In the genomic region with DNA sequence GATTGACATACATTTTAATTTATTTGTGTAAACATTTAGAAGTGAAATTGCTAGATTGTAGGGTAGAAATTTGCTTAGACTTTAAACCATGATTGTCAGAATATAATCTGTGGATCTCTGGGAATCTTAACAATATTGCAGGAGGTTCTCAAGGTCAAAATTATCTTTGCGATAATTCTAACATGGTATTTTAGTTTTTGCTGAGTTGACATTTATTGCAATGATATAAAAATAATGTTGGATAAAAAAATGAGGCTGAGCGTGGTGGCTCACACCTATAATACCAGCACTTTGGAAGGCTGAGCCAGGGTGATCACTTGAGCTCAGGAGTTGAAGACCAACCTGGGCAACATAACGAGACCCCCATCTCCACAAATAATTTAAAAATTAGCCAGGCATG, we compare ENCODE assay signal across 24 cellular contexts.
"Had no signal": no experiment of that assay in that cellular context is flagged by ENCODE, and none has a peak within 500 bp of the region (broad histone marks: within the 10 kb centered on the region; RNA-seq: fewer than 3 reads in every experiment).

No MANE protein-coding gene starts in this region.

- ATAC-seq: effector memory CD8-positive, alpha-beta T cell; foreskin keratinocyte; left cardiac atrium; left lung; left ventricle myocardium superior; lower lobe of right lung; mucosa of descending colon had no signal

- H3K9me3 ChIP-seq: colonic mucosa, esophagus muscularis mucosa, heart right ventricle, left lung, lower lobe of right lung, mucosa of descending colon had no signal

- H3K4me3 ChIP-seq: colonic mucosa, esophagus muscularis mucosa, heart right ventricle, left lung, lower lobe of right lung, mucosa of descending colon had no signal

- H3K9me3 Mint-ChIP-seq: effector memory CD8-positive, alpha-beta T cell; endodermal cell; mesothelial cell of epicardium had no signal

- H3K4me1 ChIP-seq: colonic mucosa, esophagus muscularis mucosa, foreskin keratinocyte, heart right ventricle, left lung, lower lobe of right lung had no signal

- H3K4me1 Mint-ChIP-seq: endodermal cell, mesothelial cell of epicardium, naive B cell had no signal

- DNase-seq: colonic mucosa; cortex of kidney; effector CD8-positive, alpha-beta T cell; effector memory CD8-positive, alpha-beta T cell; endodermal cell; foreskin keratinocyte; glutamatergic neuron; head of caudate nucleus; heart right ventricle; hippocampal formation; left cardiac atrium; left lung; left ventricle myocardium superior; lower lobe of right lung; mesenchymal stem cell; mucosa of descending colon; naive B cell had no signal

- H3K27me3 ChIP-seq: colonic mucosa, esophagus muscularis mucosa, foreskin keratinocyte, heart right ventricle, left lung had no signal

- H3K36me3 ChIP-seq: colonic mucosa, esophagus muscularis mucosa, heart right ventricle, left lung, lower lobe of right lung had no signal

- H3K36me3 Mint-ChIP-seq: mesothelial cell of epicardium, naive B cell had no signal

- FAIRE-seq: endometrium, frontal cortex, islet of Langerhans, keratinocyte had no signal

- H3K4me3 Mint-ChIP-seq: dendritic cell treated with granulocyte-macrophage colony-stimulating factor and Interleukin-4, amounts not matched to agents 40 ng/mL and 50 ng/mL, for 4 days; effector memory CD8-positive, alpha-beta T cell; endodermal cell; mesothelial cell of epicardium; naive B cell had no signal

- H3K27me3 Mint-ChIP-seq: dendritic cell treated with granulocyte-macrophage colony-stimulating factor and Interleukin-4, amounts not matched to agents 40 ng/mL and 50 ng/mL, for 4 days; effector memory CD8-positive, alpha-beta T cell; naive B cell had no signal

- H3K27ac ChIP-seq: colonic mucosa, esophagus muscularis mucosa, foreskin keratinocyte, heart right ventricle, left lung, lower lobe of right lung had no signal

- H3K27ac Mint-ChIP-seq: dendritic cell treated with granulocyte-macrophage colony-stimulating factor and Interleukin-4, amounts not matched to agents 40 ng/mL and 50 ng/mL, for 4 days; effector memory CD8-positive, alpha-beta T cell; endodermal cell; mesothelial cell of epicardium; naive B cell had no signal
